Comparison of ENCODE assay signal across 1 cellular context in the genomic region with DNA sequence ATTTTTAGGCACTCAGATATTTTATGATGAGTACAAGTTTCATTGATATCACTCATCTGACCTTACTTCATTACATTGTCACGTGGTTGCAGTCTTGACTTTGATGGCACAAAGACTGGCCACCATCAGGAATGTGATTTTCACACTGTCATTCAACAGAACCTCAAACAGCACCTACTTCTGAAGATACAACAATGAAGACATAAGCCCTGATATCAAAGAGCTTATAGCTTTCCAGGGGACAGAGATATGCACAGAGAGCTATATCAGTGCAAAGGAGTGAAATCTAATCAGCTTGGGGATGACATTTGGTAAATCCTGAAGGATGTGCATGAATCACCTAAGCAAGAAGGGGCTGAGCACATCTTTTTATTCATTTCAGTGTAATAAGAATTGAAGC.
TF ChIP-seq lines count a peak whose summit lies in the region.

No MANE protein-coding gene starts in this region.

TF ChIP-seq in K562, 482 proteins besides CTCF, POLR2A, EP300 and RAD21 (continued from another document):
- TF ChIP-seq, protein P1, sequence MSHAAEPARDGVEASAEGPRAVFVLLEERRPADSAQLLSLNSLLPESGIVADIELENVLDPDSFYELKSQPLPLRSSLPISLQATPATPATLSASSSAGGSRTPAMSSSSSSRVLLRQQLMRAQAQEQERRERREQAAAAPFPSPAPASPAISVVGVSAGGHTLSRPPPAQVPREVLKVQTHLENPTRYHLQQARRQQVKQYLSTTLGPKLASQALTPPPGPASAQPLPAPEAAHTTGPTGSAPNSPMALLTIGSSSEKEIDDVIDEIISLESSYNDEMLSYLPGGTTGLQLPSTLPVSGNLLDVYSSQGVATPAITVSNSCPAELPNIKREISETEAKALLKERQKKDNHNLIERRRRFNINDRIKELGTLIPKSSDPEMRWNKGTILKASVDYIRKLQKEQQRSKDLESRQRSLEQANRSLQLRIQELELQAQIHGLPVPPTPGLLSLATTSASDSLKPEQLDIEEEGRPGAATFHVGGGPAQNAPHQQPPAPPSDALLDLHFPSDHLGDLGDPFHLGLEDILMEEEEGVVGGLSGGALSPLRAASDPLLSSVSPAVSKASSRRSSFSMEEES (CRISPR knock-in tag; IDR thresholded peaks at IDR 0.05) = peak; percentile 24
- TF ChIP-seq, protein P2, sequence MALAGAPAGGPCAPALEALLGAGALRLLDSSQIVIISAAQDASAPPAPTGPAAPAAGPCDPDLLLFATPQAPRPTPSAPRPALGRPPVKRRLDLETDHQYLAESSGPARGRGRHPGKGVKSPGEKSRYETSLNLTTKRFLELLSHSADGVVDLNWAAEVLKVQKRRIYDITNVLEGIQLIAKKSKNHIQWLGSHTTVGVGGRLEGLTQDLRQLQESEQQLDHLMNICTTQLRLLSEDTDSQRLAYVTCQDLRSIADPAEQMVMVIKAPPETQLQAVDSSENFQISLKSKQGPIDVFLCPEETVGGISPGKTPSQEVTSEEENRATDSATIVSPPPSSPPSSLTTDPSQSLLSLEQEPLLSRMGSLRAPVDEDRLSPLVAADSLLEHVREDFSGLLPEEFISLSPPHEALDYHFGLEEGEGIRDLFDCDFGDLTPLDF (CRISPR knock-in tag; IDR thresholded peaks at IDR 0.05) = no peak
